ENCODE assay signal across 8 cellular contexts in genomic region chr7:32062150-32062549, GRCh38. TPM values are rescaled to one million over a fixed set of nuclear protein-coding genes. Genes with fewer than 3 reads are reported as not detected.
DNase-seq lines count a peak whose midpoint lies in the region; ATAC-seq and TF ChIP-seq lines count a peak whose summit lies in the region.

No MANE protein-coding gene starts in this region.

- H3K9me3 ChIP-seq in right cardiac atrium (ENCODE audit: control insufficient read depth, low read length), result no peaks in the 10 kb centered on the region

- no peak overlapping the region for H3K4me3 ChIP-seq in right cardiac atrium (ENCODE audit: low read length)

- no peaks in the 10 kb centered on the region for H3K27me3 ChIP-seq in right cardiac atrium (ENCODE audit: control insufficient read depth, insufficient read depth)

- intact Hi-C loops in right cardiac atrium (cut with DNase I), result no loop called here

- H3K9me3 Mint-ChIP-seq in type B pancreatic cell, result no peaks in the 10 kb centered on the region

- WGBS in right cardiac atrium, result 62% methylated on average over 5 of the region's 5 CpGs

- peaks cover 7% of the 10 kb centered on the region for H3K4me1 Mint-ChIP-seq in type B pancreatic cell (ENCODE audit: unreplicated experiment)

- no peak overlapping the region for H3K4me3 Mint-ChIP-seq in type B pancreatic cell

- H3K4me1 ChIP-seq in right cardiac atrium (ENCODE audit: control insufficient read depth, insufficient read depth, low read length), result peaks cover 6% of the 10 kb centered on the region

- TF ChIP-seq CTCF in type B pancreatic cell (conservative IDR thresholded peaks at IDR 0.05), result peak; percentile 79

- no peak overlapping the region for H3K27ac Mint-ChIP-seq in type B pancreatic cell

- peak; percentile 57 for ATAC-seq in HG03280 (IDR thresholded peaks at IDR 0.05; ENCODE audit: unreplicated experiment)
- no peak for ATAC-seq in right cardiac atrium
- no peak for ATAC-seq in HG03108 (IDR thresholded peaks at IDR 0.05; ENCODE audit: unreplicated experiment)

- no peaks in the 10 kb centered on the region for H3K36me3 Mint-ChIP-seq in type B pancreatic cell

- H3K27ac ChIP-seq in right cardiac atrium (ENCODE audit: low read length), result no peak overlapping the region

- H3K27me3 Mint-ChIP-seq in type B pancreatic cell, result peaks cover 72% of the 10 kb centered on the region

- DNase-seq in NOMO-1 treated with DMSO at 0.1 percent for 48 hours (lab: John Stamatoyannopoulos, UW; ENCODE audit: unreplicated experiment) (peak; percentile 27), NOMO-1 (lab: John Stamatoyannopoulos, UW; ENCODE audit: unreplicated experiment in 2 of 2) (no peak), SW480 (ENCODE audit: low spot score) (peak; percentile 36), right cardiac atrium (peak; percentile 45 to 80 (median 69)), type B pancreatic cell (ENCODE audit: extremely low spot score, unreplicated experiment) (no peak), T1000 (lab: John Stamatoyannopoulos, UW) (no peak)

RNA-seq across cellular contexts. Expression of gene PDE1C, which starts 8.1 kb away (rescaled TPM):
- 10 to 100 TPM; 89.8 to 94.4 (median 91.7) TPM for total RNA-seq in right cardiac atrium
- 23.2 TPM for polyA plus RNA-seq in right cardiac atrium
- 4.7 and 8.5 TPM in 2 replicates for total RNA-seq in type B pancreatic cell (ENCODE audit: low replicate concordance)

Comparison
In these comparisons a context has a peak if more than half of its experiments do, and no peak if none do; other contexts are left out.
1. DNase-seq: peak in NOMO-1 treated with DMSO at 0.1 percent for 48 hours (single experiment), SW480 (single experiment) and right cardiac atrium (3 of 3); none in NOMO-1 (0 of 2), type B pancreatic cell (single experiment) and T1000 (single experiment).